In genomic region chr6:77502966-77503365, GRCh38 we compare ENCODE assay signal across 31 cellular contexts. TPM values are rescaled to one million over a fixed set of nuclear protein-coding genes. Genes with fewer than 3 reads are reported as not detected.
DNase-seq lines count a peak whose midpoint lies in the region; ATAC-seq, FAIRE-seq and TF ChIP-seq lines count a peak whose summit lies in the region.
"Had no signal": no experiment of that assay in that cellular context is flagged by ENCODE, and none has a peak within 500 bp of the region (broad histone marks: within the 10 kb centered on the region; RNA-seq: fewer than 3 reads in every experiment).

No MANE protein-coding gene starts in this region.

- no peaks in the 10 kb centered on the region for H3K4me1 ChIP-seq in mesenchymal stem cell (ENCODE audit: control insufficient read depth, insufficient read depth, low read depth, low read length)
- H3K4me1 ChIP-seq: ascending aorta, esophagus squamous epithelium had no signal

- H3K36me3 ChIP-seq in bronchial epithelial cell (ENCODE audit: control insufficient read depth, insufficient read depth, low read length) = no peaks in the 10 kb centered on the region
- no peaks in the 10 kb centered on the region for H3K36me3 ChIP-seq in mesenchymal stem cell (ENCODE audit: control insufficient read depth in 1 of 2, insufficient read depth in 2 of 2, low read depth in 1 of 2, low read length in 2 of 2)
- H3K36me3 ChIP-seq: ascending aorta, esophagus squamous epithelium, ovary, thoracic aorta had no signal

- no peak overlapping the region for H3K4me2 ChIP-seq in mesenchymal stem cell (ENCODE audit: low read length, poor library complexity, severe bottlenecking)
- H3K4me2 ChIP-seq: GM23338 had no signal

- no peak overlapping the region for H4K8ac ChIP-seq in mesenchymal stem cell (ENCODE audit: low read length)

- no peak overlapping the region for H2BK5ac ChIP-seq in mesenchymal stem cell (ENCODE audit: low read depth, low read length, poor library complexity, severe bottlenecking)

- H3K9ac ChIP-seq in mesenchymal stem cell (ENCODE audit: low read length) = no peak overlapping the region

- H3K27me3 ChIP-seq in bronchial epithelial cell (ENCODE audit: control insufficient read depth, insufficient read depth, low read length) (no peaks in the 10 kb centered on the region), mesenchymal stem cell (ENCODE audit: control insufficient read depth in 1 of 2, insufficient read depth in 1 of 2, low read length in 2 of 2) (no peaks in the 10 kb centered on the region)
- H3K27me3 ChIP-seq: ascending aorta, esophagus squamous epithelium, ovary had no signal

- H3K4me3 ChIP-seq in bronchial epithelial cell (ENCODE audit: low read depth, low read length) (no peak overlapping the region), mesenchymal stem cell (ENCODE audit: insufficient read depth in 1 of 2, low read depth in 1 of 2, low read length in 2 of 2) (no peak overlapping the region)
- H3K4me3 ChIP-seq: ascending aorta, esophagus squamous epithelium, GM23338, lung, ovary, skin epidermis, thoracic aorta had no signal

- no peak overlapping the region for H3K14ac ChIP-seq in mesenchymal stem cell (ENCODE audit: low read length in 2 of 2)

- FAIRE-seq in bronchial epithelial cell (lab: Jason Lieb, UNC) = no peak
- FAIRE-seq: A204.1, frontal cortex had no signal

- no peak for TF ChIP-seq CTCF in bronchial epithelial cell (IDR thresholded peaks at IDR 0.05; ENCODE audit: insufficient read depth, low read length, severe bottlenecking)

- H2AFZ ChIP-seq in mesenchymal stem cell (ENCODE audit: low read depth, low read length) = no peak overlapping the region
- H2AFZ ChIP-seq: GM23338 had no signal

- H3K27ac ChIP-seq in mesenchymal stem cell (ENCODE audit: low read length, poor library complexity, severe bottlenecking) = no peak overlapping the region
- H3K27ac ChIP-seq: ascending aorta, esophagus squamous epithelium, ovary, skin epidermis, thoracic aorta had no signal

- H2BK120ac ChIP-seq in mesenchymal stem cell (ENCODE audit: low read depth, low read length) = no peak overlapping the region

- no peaks in the 10 kb centered on the region for H3K79me1 ChIP-seq in mesenchymal stem cell (replicated peaks; ENCODE audit: low read length, poor library complexity, severe bottlenecking)

- ATAC-seq in HG02571 (IDR thresholded peaks at IDR 0.05; ENCODE audit: unreplicated experiment) = no peak
- ATAC-seq: GM23338 had no signal

- H3K18ac ChIP-seq in mesenchymal stem cell (ENCODE audit: low read depth in 1 of 2, low read length in 2 of 2) = no peak overlapping the region

- no peaks in the 10 kb centered on the region for H3K9me3 ChIP-seq in mesenchymal stem cell (ENCODE audit: control insufficient read depth, low read length)
- H3K9me3 ChIP-seq: ascending aorta, esophagus squamous epithelium, ovary, thoracic aorta had no signal

- 100% methylated on average over 1 of the region's 1 CpG for WGBS in mesenchymal stem cell

- H2BK12ac ChIP-seq in mesenchymal stem cell (ENCODE audit: low read length in 2 of 2) = no peak overlapping the region

- H2BK15ac ChIP-seq in mesenchymal stem cell (ENCODE audit: low read depth, poor library complexity, severe bottlenecking) = no peak overlapping the region

- H3K4ac ChIP-seq in mesenchymal stem cell (ENCODE audit: low read depth in 1 of 2, low read length in 2 of 2) = no peak overlapping the region

- H3K23ac ChIP-seq in mesenchymal stem cell (ENCODE audit: low read length in 2 of 2) = no peak overlapping the region

- H4K91ac ChIP-seq in mesenchymal stem cell (ENCODE audit: low read length) = no peak overlapping the region

- H2AK5ac ChIP-seq in mesenchymal stem cell (ENCODE audit: low read length, severe bottlenecking) = no peak overlapping the region

- DNase-seq in GM04503 (ENCODE audit: low read depth) (peak; percentile 0), RKO (ENCODE audit: low spot score) (peak; percentile 51), bronchial epithelial cell (ENCODE audit: low read depth) (peak; percentile 94), mesenchymal stem cell (peak; percentile 2), superior temporal gyrus (ENCODE audit: extremely low spot score) (no peak)
- no peak for DNase-seq in activated naive CD4-positive, alpha-beta T cell treated with anti-CD3 and anti-CD28 coated beads, Interleukin-2, amount 50 U/mL, for 16 hours
- no peak for DNase-seq in stimulated activated CD4-positive, alpha-beta T cell treated with anti-CD3 and anti-CD28 coated beads, Interleukin-4, amount 100 ng/mL, for 4 hours
- DNase-seq: activated CD4-positive, alpha-beta T cell treated with anti-CD3 and anti-CD28 coated beads for 48 hours; activated CD8-positive, alpha-beta memory T cell treated with anti-CD3 and anti-CD28 coated beads for 24 hours; activated naive CD8-positive, alpha-beta T cell treated with anti-CD3 and anti-CD28 coated beads for 36 hours; dermis blood vessel endothelial cell; DMS79; endodermal cell; esophagus squamous epithelium; GF-D8; KG1; NCI-H1436; NCI-H82; nephron progenitor cell; ovary; RPMI8226; stimulated activated naive CD4-positive, alpha-beta T cell treated with Interleukin-2 at 50 U/mL for 16 hours had no signal

RNA-seq across cellular contexts. Expression of gene HTR1B, which starts 39.7 kb away (rescaled TPM):
- total RNA-seq in bronchial epithelial cell = under 0.01 and 0.26 TPM in 2 replicates
- polyA plus RNA-seq in mesenchymal stem cell (2013, experiment 1 of 2) = 3.3 TPM
- polyA plus RNA-seq in mesenchymal stem cell (2013, experiment 2 of 2) = 3.7 TPM
- total RNA-seq: activated naive CD8-positive, alpha-beta T cell treated with anti-CD3 and anti-CD28 coated beads for 36 hours; SK-MEL-5 had no signal

Comparison
In these comparisons a context has a peak if more than half of its experiments do, and no peak if none do; other contexts are left out.
1. DNase-seq: peak in GM04503 (single experiment), RKO (single experiment), bronchial epithelial cell (single experiment) and mesenchymal stem cell (single experiment); none in activated naive CD4-positive, alpha-beta T cell treated with anti-CD3 and anti-CD28 coated beads, Interleukin-2, amount 50 U/mL, for 16 hours (single experiment), superior temporal gyrus (single experiment) and stimulated activated CD4-positive, alpha-beta T cell treated with anti-CD3 and anti-CD28 coated beads, Interleukin-4, amount 100 ng/mL, for 4 hours (0 of 2).